In the genomic region with DNA sequence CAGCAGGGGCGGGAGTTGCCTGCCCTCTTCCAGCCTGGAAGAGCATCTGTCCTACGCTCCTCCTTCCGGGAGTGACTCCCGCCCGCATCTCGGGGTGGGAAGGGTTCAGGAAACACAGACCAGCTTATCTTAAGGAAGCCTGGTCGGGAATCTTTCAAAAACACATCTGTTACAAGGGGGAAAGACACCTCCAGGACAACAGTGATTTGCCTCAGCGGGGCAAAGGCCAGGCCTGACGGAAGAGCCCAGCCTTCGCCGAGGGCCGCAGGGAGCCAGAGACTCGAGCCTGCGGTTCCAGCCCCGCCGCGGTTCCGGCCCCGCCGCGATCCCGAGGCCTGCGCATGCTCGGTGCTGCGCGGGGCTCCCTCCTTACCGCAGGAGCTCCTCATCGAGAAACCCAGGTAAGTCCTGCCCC, we compare ENCODE assay signal across 8 cellular contexts. TPM values are rescaled to one million over a fixed set of nuclear protein-coding genes. Genes with fewer than 3 reads are reported as not detected.
DNase-seq lines count a peak whose midpoint lies in the region; ATAC-seq and TF ChIP-seq lines count a peak whose summit lies in the region.

No MANE protein-coding gene starts in this region.

- no peaks in the 10 kb centered on the region for H3K36me3 ChIP-seq in GM06990 (ENCODE audit: control insufficient read depth, insufficient read depth, low read length)
- H3K36me3 ChIP-seq in gastroesophageal sphincter = no peaks in the 10 kb centered on the region

- no peak overlapping the region for H3K27ac ChIP-seq in gastroesophageal sphincter

- no CpG with 5 or more reads among the region's 28 CpGs for WGBS in gastroesophageal sphincter (ENCODE audit: low coverage in 1 of 2), 2 donors

- H3K4me1 ChIP-seq in gastroesophageal sphincter = no peaks in the 10 kb centered on the region

- no peak for TF ChIP-seq EP300 in gastroesophageal sphincter (IDR thresholded peaks at IDR 0.05)

- H3K9me3 ChIP-seq in gastroesophageal sphincter = no peaks in the 10 kb centered on the region

- TF ChIP-seq POLR2A in gastroesophageal sphincter (IDR thresholded peaks at IDR 0.05) = no peak

- H3K4me3 ChIP-seq in GM06990 (replicated peaks; ENCODE audit: low read depth, low read length) = no peak overlapping the region
- H3K4me3 ChIP-seq in gastroesophageal sphincter = peak overlapping the region; percentile 14 to 40

- DNase-seq in GM06990 (ENCODE audit: extremely low read depth, insufficient read length) = peak; percentile 40
- peak; percentile 6 to 11 for DNase-seq in activated T-helper 1 cell treated with anti-CD3 and anti-CD28 coated beads, Interleukin-2, amount 50 U/mL, for 16 hours (ENCODE audit: low read depth in 1 of 2, low spot score in 1 of 2)
- peak; percentile 12 to 28 for DNase-seq in stimulated activated CD4-positive, alpha-beta T cell treated with anti-CD3 and anti-CD28 coated beads, Interleukin-1b, Interleukin-23, amount 100 ng/mL, for 4 hours (ENCODE audit: low read depth in 2 of 2)
- DNase-seq in NCI-H1930 (lab: John Stamatoyannopoulos, UW) = no peak

- ATAC-seq in gastroesophageal sphincter (peak; percentile 63), GM19395 (IDR thresholded peaks at IDR 0.05; ENCODE audit: unreplicated experiment) (no peak), HG03342 (IDR thresholded peaks at IDR 0.05; ENCODE audit: unreplicated experiment) (no peak), GM18502 (IDR thresholded peaks at IDR 0.05; ENCODE audit: poor library complexity, unreplicated experiment) (no peak)

- TF ChIP-seq CTCF in GM06990 (IDR thresholded peaks at IDR 0.05; ENCODE audit: insufficient read depth, low read length, poor library complexity, severe bottlenecking) = no peak
- TF ChIP-seq CTCF in gastroesophageal sphincter (IDR thresholded peaks at IDR 0.05) = no peak

- H3K27me3 ChIP-seq in GM06990 (replicated peaks; ENCODE audit: control insufficient read depth, insufficient read depth, low read length) (no peaks in the 10 kb centered on the region), gastroesophageal sphincter (peaks cover 3% of the 10 kb centered on the region)

RNA-seq across cellular contexts. Expression of gene TGIF1, which starts 38.1 kb away (rescaled TPM):
- 10 to 100 TPM; 55.5 to 95.8 (median 77.0) TPM for total RNA-seq in gastroesophageal sphincter

Comparison
In these comparisons a context has a peak if more than half of its experiments do, and no peak if none do; other contexts are left out.
1. DNase-seq: peak in GM06990 (single experiment), activated T-helper 1 cell treated with anti-CD3 and anti-CD28 coated beads, Interleukin-2, amount 50 U/mL, for 16 hours (2 of 2) and stimulated activated CD4-positive, alpha-beta T cell treated with anti-CD3 and anti-CD28 coated beads, Interleukin-1b, Interleukin-23, amount 100 ng/mL, for 4 hours (2 of 2); none in NCI-H1930 (0 of 2).